In the genomic region with DNA sequence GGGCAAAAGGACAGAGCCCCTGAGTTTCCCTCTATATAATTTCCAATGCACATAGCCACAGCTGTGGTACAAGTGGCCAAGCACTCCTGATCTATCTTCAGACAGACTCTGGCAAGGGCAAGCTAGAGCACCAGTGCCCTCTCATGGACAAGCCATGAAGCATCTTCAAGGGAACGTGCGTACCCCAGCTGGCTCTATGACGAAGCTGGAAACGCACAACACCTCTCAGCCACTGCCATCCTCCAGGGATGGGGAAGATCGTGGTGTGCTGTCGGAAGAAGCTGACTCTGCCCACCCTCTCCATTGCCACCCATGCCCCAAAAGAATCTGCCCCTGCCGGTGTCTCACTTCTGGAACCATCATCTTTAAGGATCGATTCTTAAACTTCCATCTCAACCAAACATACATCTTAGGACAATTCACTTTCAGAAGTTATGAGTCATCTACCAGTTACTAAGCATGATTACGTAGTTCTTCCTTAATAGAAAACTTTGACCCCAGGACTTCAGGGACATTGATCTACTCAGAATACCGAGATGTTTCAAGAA, we compare ENCODE assay signal across 8 cellular contexts.
DNase-seq lines count a peak whose midpoint lies in the region; ATAC-seq and TF ChIP-seq lines count a peak whose summit lies in the region.

No MANE protein-coding gene starts in this region.

- ATAC-seq in HG03175 (IDR thresholded peaks at IDR 0.05; ENCODE audit: unreplicated experiment) (peak; percentile 67), left lobe of liver (peak; percentile 86), HG03135 (IDR thresholded peaks at IDR 0.05; ENCODE audit: unreplicated experiment) (no peak)

- in situ Hi-C loops in ACHN (cut with HindIII; ENCODE audit: low pct_ligation_motif_present, low pct_unique_long_range_greater_than_20kb, low sequenced_read_pairs), result no loop called here

- TF ChIP-seq CTCF in GM10266 (IDR thresholded peaks at IDR 0.05; ENCODE audit: control insufficient read depth, insufficient read depth, low read depth, missing control alignments) (peak; percentile 63), choroid plexus epithelial cell (conservative IDR thresholded peaks at IDR 0.05; ENCODE audit: low read depth, low read length) (peak; percentile 31), vagina (IDR thresholded peaks at IDR 0.05) (peak in 2 of 3 experiments; percentile 36 to 40)

- no peaks in the 10 kb centered on the region for H3K9me3 ChIP-seq in vagina

- intact Hi-C loops in vagina (cut with DNase I), result no loop called here

- no peak overlapping the region for H3K4me3 ChIP-seq in choroid plexus epithelial cell (ENCODE audit: low read depth, low read length)
- H3K4me3 ChIP-seq in vagina, result no peak overlapping the region

- TF ChIP-seq POLR2A in vagina (IDR thresholded peaks at IDR 0.05), result no peak

- no peaks in the 10 kb centered on the region for H3K4me1 ChIP-seq in vagina

- no peak overlapping the region for H3K27ac ChIP-seq in vagina

- no peaks in the 10 kb centered on the region for H3K27me3 ChIP-seq in vagina

- H3K36me3 ChIP-seq in vagina, result no peaks in the 10 kb centered on the region

- DNase-seq in ACHN (peak; percentile 56), GM10266 (ENCODE audit: extremely low spot score) (peak; percentile 56), NCI-H748 treated with DMSO at 0.1 percent for 48 hours (lab: John Stamatoyannopoulos, UW) (peak; percentile 84), choroid plexus epithelial cell (ENCODE audit: low read depth) (peak; percentile 23), left lobe of liver (ENCODE audit: low spot score) (no peak), vagina (ENCODE audit: extremely low spot score in 2 of 2) (no peak)

Comparison
In these comparisons a context has a peak if more than half of its experiments do, and no peak if none do; other contexts are left out.
1. DNase-seq: peak in ACHN (single experiment), GM10266 (single experiment), NCI-H748 treated with DMSO at 0.1 percent for 48 hours (single experiment) and choroid plexus epithelial cell (single experiment); none in left lobe of liver (single experiment) and vagina (0 of 2).
2. Peak in every context shown above with its lines, with median percentiles within 50 percentile points of each other: CTCF ChIP-seq.